Comparison of ENCODE assay signal across 17 cellular contexts in genomic region chr18:26920644-26921043, GRCh38. TPM values are rescaled to one million over a fixed set of nuclear protein-coding genes. Genes with fewer than 3 reads are reported as not detected.
DNase-seq lines count a peak whose midpoint lies in the region; ATAC-seq and TF ChIP-seq lines count a peak whose summit lies in the region.
"Had no signal": no experiment of that assay in that cellular context is flagged by ENCODE, and none has a peak within 500 bp of the region (broad histone marks: within the 10 kb centered on the region; RNA-seq: fewer than 3 reads in every experiment).

No MANE protein-coding gene starts in this region.

- H3K4me1 Mint-ChIP-seq in nephron, result peaks cover 42% of the 10 kb centered on the region
- H3K4me1 Mint-ChIP-seq: B cell had no signal

- H4K20me1 ChIP-seq in SU-DHL-6 (ENCODE audit: low read depth, low read length), result no peaks in the 10 kb centered on the region
- H4K20me1 ChIP-seq in PC-3 (ENCODE audit: low read length), result no peaks in the 10 kb centered on the region

- H3K9me3 Mint-ChIP-seq in nephron, result peaks cover 25% of the 10 kb centered on the region
- H3K9me3 Mint-ChIP-seq: GM23338 had no signal

- peaks cover 11% of the 10 kb centered on the region for H3K36me3 Mint-ChIP-seq in nephron (ENCODE audit: low read depth)

- no peak for TF ChIP-seq POLR2A in Peyer's patch (IDR thresholded peaks at IDR 0.05)

- no peak overlapping the region for H3K9ac ChIP-seq in SU-DHL-6 (ENCODE audit: low read length)
- H3K9ac ChIP-seq in PC-3 (ENCODE audit: low read length), result no peak overlapping the region

- CTCF ChIA-PET in PC-3 (lab: Charles Lee), result no interaction called here

- DNase-seq in left lung (no peak), Peyer's patch (no peak), PC-3 (no peak)
- DNase-seq: C1 segment of cervical spinal cord; CD4-positive, alpha-beta T cell; DMS153; DMS79 treated with DMSO at 0.1 percent for 48 hours; EL; H7 had no signal

- POLR2A ChIA-PET in PC-3 (lab: Charles Lee; ENCODE audit: unreplicated experiment), result no interaction called here

- TF ChIP-seq CTCF in 22Rv1 (IDR thresholded peaks at IDR 0.05), result no peak
- no peak for TF ChIP-seq CTCF in SU-DHL-6 (IDR thresholded peaks at IDR 0.05; ENCODE audit: insufficient read depth, low read length, poor library complexity, severe bottlenecking)
- no peak for TF ChIP-seq CTCF in left lung (IDR thresholded peaks at IDR 0.05)
- no peak for TF ChIP-seq CTCF in nephron (IDR thresholded peaks at IDR 0.05; ENCODE audit: unreplicated experiment in 3 of 3)
- TF ChIP-seq CTCF in Peyer's patch (IDR thresholded peaks at IDR 0.05), result no peak
- no peak for TF ChIP-seq CTCF in PC-3 (conservative IDR thresholded peaks at IDR 0.05; ENCODE audit: low read depth, low read length)

- H3K9me3 ChIP-seq in SU-DHL-6 (ENCODE audit: insufficient read depth, low read length) (no peaks in the 10 kb centered on the region), left lung (no peaks in the 10 kb centered on the region), Peyer's patch (no peaks in the 10 kb centered on the region), PC-3 (ENCODE audit: low read length) (no peaks in the 10 kb centered on the region; the same call in 1 of the 2 replicates)

- H3F3A ChIP-seq in SU-DHL-6 (ENCODE audit: insufficient read depth), result no peaks in the 10 kb centered on the region
- no peaks in the 10 kb centered on the region for H3F3A ChIP-seq in PC-3 (ENCODE audit: low read length, unreplicated experiment)

- no peaks in the 10 kb centered on the region for H3K79me2 ChIP-seq in SU-DHL-6 (ENCODE audit: insufficient read depth, low read length)
- H3K79me2 ChIP-seq in PC-3 (ENCODE audit: low read length), result no peaks in the 10 kb centered on the region

- H3K27ac Mint-ChIP-seq in nephron, result peak overlapping the region; percentile 48 to 70 (median 67)
- H3K27ac Mint-ChIP-seq: B cell; CD4-positive, alpha-beta T cell; GM23338 had no signal

- H3K4me3 Mint-ChIP-seq in nephron, result no peak overlapping the region
- H3K4me3 Mint-ChIP-seq: B cell; CD4-positive, alpha-beta T cell; GM23338 had no signal

- H3K27me3 ChIP-seq in SU-DHL-6 (ENCODE audit: low read length), result no peaks in the 10 kb centered on the region
- H3K27me3 ChIP-seq in left lung, result no peaks in the 10 kb centered on the region
- H3K27me3 ChIP-seq in Peyer's patch, result no peaks in the 10 kb centered on the region
- peaks cover 11% of the 10 kb centered on the region; the same call in 1 of the 2 replicates for H3K27me3 ChIP-seq in PC-3 (ENCODE audit: low read length)

- H3K4me3 ChIP-seq in SU-DHL-6 (ENCODE audit: insufficient read depth, low read length, poor library complexity, severe bottlenecking) (no peak overlapping the region), left lung (no peak overlapping the region), Peyer's patch (no peak overlapping the region), PC-3 (ENCODE audit: low read length) (no peak overlapping the region)
- H3K4me3 ChIP-seq: GM23338 had no signal

- H3K27ac ChIP-seq in 22Rv1 (peak overlapping the region; percentile 29; the same call in 1 of the 2 replicates), SU-DHL-6 (ENCODE audit: low read depth, low read length) (no peak overlapping the region), left lung (peak overlapping the region in 1 of 2 donors; percentile 5), Peyer's patch (no peak overlapping the region), PC-3 (ENCODE audit: low read length) (no peak overlapping the region)

- ATAC-seq in left lung, result peak; percentile 69
- ATAC-seq in GM18858 (IDR thresholded peaks at IDR 0.05; ENCODE audit: unreplicated experiment), result no peak
- ATAC-seq in HG02973 (IDR thresholded peaks at IDR 0.05; ENCODE audit: unreplicated experiment), result no peak
- no peak for ATAC-seq in PC-3
- ATAC-seq: GM23338 had no signal

- no peak overlapping the region for H3K4me2 ChIP-seq in SU-DHL-6 (ENCODE audit: low read depth, low read length, poor library complexity, severe bottlenecking)
- H3K4me2 ChIP-seq in PC-3 (ENCODE audit: low read length), result no peak overlapping the region
- H3K4me2 ChIP-seq: GM23338 had no signal

- no TSS peak for BruUV-seq in PC-3 (replicated peaks; lab: Mats Ljungman, UMichigan)

- H3K27me3 Mint-ChIP-seq in nephron (ENCODE audit: low read depth), result no peaks in the 10 kb centered on the region
- H3K27me3 Mint-ChIP-seq: CD4-positive, alpha-beta T cell had no signal

- H3K4me1 ChIP-seq in left lung (no peaks in the 10 kb centered on the region), Peyer's patch (no peaks in the 10 kb centered on the region), PC-3 (ENCODE audit: insufficient read depth, low read length) (no peaks in the 10 kb centered on the region)

- intact Hi-C loops in left lung (cut with DNase I), result no loop called here
- intact Hi-C loops in PC-3 (cut with micrococcal nuclease), result no loop called here

- no peaks in the 10 kb centered on the region for H3K36me3 ChIP-seq in SU-DHL-6 (ENCODE audit: low read length)
- no peaks in the 10 kb centered on the region for H3K36me3 ChIP-seq in left lung
- H3K36me3 ChIP-seq in Peyer's patch, result no peaks in the 10 kb centered on the region
- H3K36me3 ChIP-seq in PC-3 (ENCODE audit: low read depth, low read length), result no peaks in the 10 kb centered on the region

- H2AFZ ChIP-seq in SU-DHL-6 (ENCODE audit: low read depth, low read length, severe bottlenecking) (peak overlapping the region; percentile 29), PC-3 (ENCODE audit: low read length) (no peak overlapping the region)
- H2AFZ ChIP-seq: GM23338 had no signal

- no peaks in the 10 kb centered on the region for H3K9me2 ChIP-seq in SU-DHL-6 (replicated peaks; ENCODE audit: insufficient read depth, low read length)
- no peaks in the 10 kb centered on the region for H3K9me2 ChIP-seq in PC-3 (replicated peaks; ENCODE audit: low read length)

RNA-seq across cellular contexts. Expression of gene AQP4, which starts 55.1 kb away (rescaled TPM):
- total RNA-seq in left lung (100 to 1,000 TPM; 168 to 453 TPM), Peyer's patch (1 to 10 TPM in 1 of 4 donors, not detected in 3; 1.5 TPM), PC-3 (2014; rRNA removed) (not detected in 2 replicates)
- total RNA-seq: B cell; CD4-positive, alpha-beta T cell; HT1080 had no signal

Comparison
In these comparisons a context has a peak if more than half of its experiments do, and no peak if none do; other contexts are left out.
1. RNA of gene AQP4, which starts 55.1 kb away (total RNA-seq): 168 to 453 TPM in left lung; 1.5 TPM in Peyer's patch and not detected in PC-3; every median in the first group is over 10 times any median in the second.